Comparison of ENCODE assay signal across 1 cellular context in the genomic region with DNA sequence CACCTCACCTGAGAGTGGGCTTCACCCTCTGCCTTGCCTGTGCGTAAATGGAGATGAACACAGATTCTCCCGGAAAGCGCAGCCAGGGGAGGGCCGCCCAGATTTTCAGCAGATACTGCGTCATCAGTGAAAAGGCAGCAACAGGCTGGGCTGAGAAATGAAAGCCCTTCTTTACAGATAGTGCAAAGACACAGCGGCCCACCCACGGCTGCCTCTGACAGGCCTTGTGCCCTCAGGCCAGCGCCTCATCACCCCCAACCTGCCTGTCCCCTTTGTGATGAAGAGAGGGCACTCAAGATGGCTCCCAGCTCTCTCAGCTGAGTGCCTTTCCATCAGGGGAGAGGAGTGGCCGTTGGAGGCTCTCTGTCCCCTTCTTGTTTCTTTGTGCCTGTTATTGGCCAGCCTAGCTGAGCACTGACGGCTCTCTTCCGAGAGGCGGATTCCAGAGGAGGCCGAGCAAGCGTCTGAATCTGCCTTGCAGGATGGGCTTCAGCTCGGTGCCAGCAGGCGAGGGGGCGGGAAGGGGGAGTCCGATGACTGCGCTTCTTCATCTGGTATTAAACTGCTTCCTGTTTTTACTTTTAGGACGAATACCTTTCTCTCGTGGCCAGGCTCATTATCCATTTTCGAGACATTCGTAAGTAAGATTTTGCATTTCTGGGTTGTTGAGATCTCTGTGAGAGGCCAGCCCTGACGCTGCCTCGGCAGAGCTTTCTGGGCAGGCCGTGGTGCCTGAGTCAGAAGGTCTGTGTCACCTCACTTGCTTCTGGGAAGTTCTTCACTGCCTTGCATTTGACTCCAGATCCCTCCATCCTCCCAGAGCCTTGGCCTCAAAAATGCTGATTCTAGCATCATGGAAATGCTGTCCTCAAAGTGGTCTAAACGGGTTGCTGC.
TF ChIP-seq lines count a peak whose summit lies in the region.

No MANE protein-coding gene starts in this region.

TF ChIP-seq in endothelial cell of umbilical vein, 7 proteins besides CTCF, POLR2A, EP300 and RAD21:
- no peak for TF ChIP-seq GATA2 (IDR thresholded peaks at IDR 0.05; ENCODE audit: insufficient read depth, insufficient read length, low read depth, low read length)
- TF ChIP-seq POLR2AphosphoS5 (IDR thresholded peaks at IDR 0.05; ENCODE audit: insufficient read depth, low read depth, low read length): no peak
- no peak for TF ChIP-seq JUN (IDR thresholded peaks at IDR 0.05; ENCODE audit: borderline replicate concordance, insufficient read depth, insufficient read length, low read depth)
- TF ChIP-seq EZH2 (IDR thresholded peaks at IDR 0.05; ENCODE audit: borderline replicate concordance, low read depth, low read length, severe bottlenecking): no peak
- no peak for TF ChIP-seq MYC (IDR thresholded peaks at IDR 0.05; ENCODE audit: low read depth, low read length)
- TF ChIP-seq FOS (IDR thresholded peaks at IDR 0.05; ENCODE audit: borderline replicate concordance, insufficient read depth, low read length): no peak
- TF ChIP-seq, protein P1, sequence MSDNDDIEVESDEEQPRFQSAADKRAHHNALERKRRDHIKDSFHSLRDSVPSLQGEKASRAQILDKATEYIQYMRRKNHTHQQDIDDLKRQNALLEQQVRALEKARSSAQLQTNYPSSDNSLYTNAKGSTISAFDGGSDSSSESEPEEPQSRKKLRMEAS (IDR thresholded peaks at IDR 0.05; ENCODE audit: insufficient read depth, insufficient read length): no peak
